1 cellular context compared by ENCODE assay signal in the genomic region with DNA sequence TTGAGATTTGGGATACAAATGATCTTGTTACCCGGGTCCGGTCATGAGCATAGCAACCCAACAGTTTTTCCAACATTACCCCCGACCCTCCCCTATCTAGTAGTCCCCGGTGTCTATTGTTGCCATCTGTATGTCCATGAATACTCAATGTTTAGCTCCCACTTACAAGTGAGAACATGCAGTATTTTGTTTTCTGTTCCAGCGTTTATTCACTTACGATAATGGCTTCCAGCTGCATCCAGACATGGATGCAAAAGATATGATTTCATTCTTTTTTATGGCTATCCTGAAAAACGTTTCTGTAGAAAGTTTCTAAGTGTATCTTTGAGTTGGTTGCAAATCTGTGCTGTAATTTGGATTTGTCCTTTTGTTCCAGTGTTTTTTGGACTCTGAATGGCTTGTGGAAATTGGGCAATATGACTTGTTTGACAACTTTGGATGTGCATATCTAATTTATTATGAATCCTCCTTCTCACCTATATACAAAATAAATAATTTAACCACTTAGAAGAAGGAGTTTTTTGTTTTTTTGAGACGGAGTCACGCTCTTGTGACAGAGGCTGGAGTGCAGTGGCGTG.
A peak's percentile ranks its signal among the peaks of the same experiment; 100 is the strongest.
TF ChIP-seq lines count a peak whose summit lies in the region.

No MANE protein-coding gene starts in this region.

TF ChIP-seq in HEK293, 187 proteins besides CTCF, POLR2A, EP300 and RAD21 (continues in another document):
- TF ChIP-seq KLF1 (tag by site-specific recombination; IDR thresholded peaks at IDR 0.05) (no peak), ZNF112 (tag by site-specific recombination; IDR thresholded peaks at IDR 0.05) (no peak), ZNF24 (tag by site-specific recombination; IDR thresholded peaks at IDR 0.05) (no peak), ZNF184 (tag by site-specific recombination; IDR thresholded peaks at IDR 0.05) (0 out of 2 replicates have a peak, but pooled peaks have one; percentile 5), ZNF311 (tag by site-specific recombination; IDR thresholded peaks at IDR 0.05; ENCODE audit: borderline replicate concordance) (no peak), ZNF510 (tag by site-specific recombination; IDR thresholded peaks at IDR 0.05; ENCODE audit: insufficient replicate concordance) (no peak), ZSCAN23 (tag by site-specific recombination; IDR thresholded peaks at IDR 0.05) (no peak), IKZF3 (tag by site-specific recombination; IDR thresholded peaks at IDR 0.05) (no peak), ZNF514 (tag by site-specific recombination; IDR thresholded peaks at IDR 0.05) (no peak), ZNF664 (tag by site-specific recombination; IDR thresholded peaks at IDR 0.05) (0 out of 2 replicates have a peak, but pooled peaks have one; percentile 10), YY1 (tag by site-specific recombination; IDR thresholded peaks at IDR 0.05) (no peak), ZNF211 (tag by site-specific recombination; IDR thresholded peaks at IDR 0.05; ENCODE audit: low read depth) (no peak), ZBTB7A (tag by site-specific recombination; IDR thresholded peaks at IDR 0.05; ENCODE audit: low read depth) (no peak), ZNF140 (tag by site-specific recombination; IDR thresholded peaks at IDR 0.05) (no peak), ZNF48 (tag by site-specific recombination; IDR thresholded peaks at IDR 0.05) (no peak), ZNF670 (tag by site-specific recombination; IDR thresholded peaks at IDR 0.05; ENCODE audit: low read depth) (no peak), ZNF23 (tag by site-specific recombination; IDR thresholded peaks at IDR 0.05; ENCODE audit: borderline replicate concordance) (no peak), OSR2 (tag by site-specific recombination; IDR thresholded peaks at IDR 0.05) (no peak), ZNF792 (tag by site-specific recombination; IDR thresholded peaks at IDR 0.05) (no peak), RBAK (tag by site-specific recombination; IDR thresholded peaks at IDR 0.05) (no peak)
- TF ChIP-seq, protein P1, sequence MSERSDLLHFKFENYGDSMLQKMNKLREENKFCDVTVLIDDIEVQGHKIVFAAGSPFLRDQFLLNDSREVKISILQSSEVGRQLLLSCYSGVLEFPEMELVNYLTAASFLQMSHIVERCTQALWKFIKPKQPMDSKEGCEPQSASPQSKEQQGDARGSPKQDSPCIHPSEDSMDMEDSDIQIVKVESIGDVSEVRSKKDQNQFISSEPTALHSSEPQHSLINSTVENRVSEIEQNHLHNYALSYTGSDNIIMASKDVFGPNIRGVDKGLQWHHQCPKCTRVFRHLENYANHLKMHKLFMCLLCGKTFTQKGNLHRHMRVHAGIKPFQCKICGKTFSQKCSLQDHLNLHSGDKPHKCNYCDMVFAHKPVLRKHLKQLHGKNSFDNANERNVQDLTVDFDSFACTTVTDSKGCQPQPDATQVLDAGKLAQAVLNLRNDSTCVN (tag by site-specific recombination; optimal IDR thresholded peaks at IDR 0.05), result no peak
- TF ChIP-seq, protein P2, sequence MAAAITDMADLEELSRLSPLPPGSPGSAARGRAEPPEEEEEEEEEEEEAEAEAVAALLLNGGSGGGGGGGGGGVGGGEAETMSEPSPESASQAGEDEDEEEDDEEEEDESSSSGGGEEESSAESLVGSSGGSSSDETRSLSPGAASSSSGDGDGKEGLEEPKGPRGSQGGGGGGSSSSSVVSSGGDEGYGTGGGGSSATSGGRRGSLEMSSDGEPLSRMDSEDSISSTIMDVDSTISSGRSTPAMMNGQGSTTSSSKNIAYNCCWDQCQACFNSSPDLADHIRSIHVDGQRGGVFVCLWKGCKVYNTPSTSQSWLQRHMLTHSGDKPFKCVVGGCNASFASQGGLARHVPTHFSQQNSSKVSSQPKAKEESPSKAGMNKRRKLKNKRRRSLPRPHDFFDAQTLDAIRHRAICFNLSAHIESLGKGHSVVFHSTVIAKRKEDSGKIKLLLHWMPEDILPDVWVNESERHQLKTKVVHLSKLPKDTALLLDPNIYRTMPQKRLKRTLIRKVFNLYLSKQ (tag by site-specific recombination; IDR thresholded peaks at IDR 0.05; ENCODE audit: borderline replicate concordance), result no peak
- TF ChIP-seq, protein P3, sequence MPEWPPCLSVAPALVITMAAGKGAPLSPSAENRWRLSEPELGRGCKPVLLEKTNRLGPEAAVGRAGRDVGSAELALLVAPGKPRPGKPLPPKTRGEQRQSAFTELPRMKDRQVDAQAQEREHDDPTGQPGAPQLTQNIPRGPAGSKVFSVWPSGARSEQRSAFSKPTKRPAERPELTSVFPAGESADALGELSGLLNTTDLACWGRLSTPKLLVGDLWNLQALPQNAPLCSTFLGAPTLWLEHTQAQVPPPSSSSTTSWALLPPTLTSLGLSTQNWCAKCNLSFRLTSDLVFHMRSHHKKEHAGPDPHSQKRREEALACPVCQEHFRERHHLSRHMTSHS (tag by site-specific recombination; IDR thresholded peaks at IDR 0.05), result no peak
- TF ChIP-seq, protein P4, sequence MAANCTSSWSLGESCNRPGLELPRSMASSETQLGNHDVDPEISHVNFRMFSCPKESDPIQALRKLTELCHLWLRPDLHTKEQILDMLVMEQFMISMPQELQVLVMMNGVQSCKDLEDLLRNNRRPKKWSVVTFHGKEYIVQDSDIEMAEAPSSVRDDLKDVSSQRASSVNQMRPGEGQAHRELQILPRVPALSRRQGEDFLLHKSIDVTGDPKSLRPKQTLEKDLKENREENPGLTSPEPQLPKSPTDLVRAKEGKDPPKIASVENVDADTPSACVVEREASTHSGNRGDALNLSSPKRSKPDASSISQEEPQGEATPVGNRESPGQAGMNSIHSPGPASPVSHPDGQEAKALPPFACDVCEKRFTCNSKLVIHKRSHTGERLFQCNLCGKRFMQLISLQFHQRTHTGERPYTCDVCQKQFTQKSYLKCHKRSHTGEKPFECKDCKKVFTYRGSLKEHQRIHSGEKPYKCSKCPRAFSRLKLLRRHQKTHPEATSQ (tag by site-specific recombination; IDR thresholded peaks at IDR 0.05), result no peak
- TF ChIP-seq, protein P5, sequence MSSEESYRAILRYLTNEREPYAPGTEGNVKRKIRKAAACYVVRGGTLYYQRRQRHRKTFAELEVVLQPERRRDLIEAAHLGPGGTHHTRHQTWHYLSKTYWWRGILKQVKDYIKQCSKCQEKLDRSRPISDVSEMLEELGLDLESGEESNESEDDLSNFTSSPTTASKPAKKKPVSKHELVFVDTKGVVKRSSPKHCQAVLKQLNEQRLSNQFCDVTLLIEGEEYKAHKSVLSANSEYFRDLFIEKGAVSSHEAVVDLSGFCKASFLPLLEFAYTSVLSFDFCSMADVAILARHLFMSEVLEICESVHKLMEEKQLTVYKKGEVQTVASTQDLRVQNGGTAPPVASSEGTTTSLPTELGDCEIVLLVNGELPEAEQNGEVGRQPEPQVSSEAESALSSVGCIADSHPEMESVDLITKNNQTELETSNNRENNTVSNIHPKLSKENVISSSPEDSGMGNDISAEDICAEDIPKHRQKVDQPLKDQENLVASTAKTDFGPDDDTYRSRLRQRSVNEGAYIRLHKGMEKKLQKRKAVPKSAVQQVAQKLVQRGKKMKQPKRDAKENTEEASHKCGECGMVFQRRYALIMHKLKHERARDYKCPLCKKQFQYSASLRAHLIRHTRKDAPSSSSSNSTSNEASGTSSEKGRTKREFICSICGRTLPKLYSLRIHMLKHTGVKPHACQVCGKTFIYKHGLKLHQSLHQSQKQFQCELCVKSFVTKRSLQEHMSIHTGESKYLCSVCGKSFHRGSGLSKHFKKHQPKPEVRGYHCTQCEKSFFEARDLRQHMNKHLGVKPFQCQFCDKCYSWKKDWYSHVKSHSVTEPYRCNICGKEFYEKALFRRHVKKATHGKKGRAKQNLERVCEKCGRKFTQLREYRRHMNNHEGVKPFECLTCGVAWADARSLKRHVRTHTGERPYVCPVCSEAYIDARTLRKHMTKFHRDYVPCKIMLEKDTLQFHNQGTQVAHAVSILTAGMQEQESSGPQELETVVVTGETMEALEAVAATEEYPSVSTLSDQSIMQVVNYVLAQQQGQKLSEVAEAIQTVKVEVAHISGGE (tag by site-specific recombination; conservative IDR thresholded peaks at IDR 0.05; ENCODE audit: low read depth), result no peak
- TF ChIP-seq, protein P6, sequence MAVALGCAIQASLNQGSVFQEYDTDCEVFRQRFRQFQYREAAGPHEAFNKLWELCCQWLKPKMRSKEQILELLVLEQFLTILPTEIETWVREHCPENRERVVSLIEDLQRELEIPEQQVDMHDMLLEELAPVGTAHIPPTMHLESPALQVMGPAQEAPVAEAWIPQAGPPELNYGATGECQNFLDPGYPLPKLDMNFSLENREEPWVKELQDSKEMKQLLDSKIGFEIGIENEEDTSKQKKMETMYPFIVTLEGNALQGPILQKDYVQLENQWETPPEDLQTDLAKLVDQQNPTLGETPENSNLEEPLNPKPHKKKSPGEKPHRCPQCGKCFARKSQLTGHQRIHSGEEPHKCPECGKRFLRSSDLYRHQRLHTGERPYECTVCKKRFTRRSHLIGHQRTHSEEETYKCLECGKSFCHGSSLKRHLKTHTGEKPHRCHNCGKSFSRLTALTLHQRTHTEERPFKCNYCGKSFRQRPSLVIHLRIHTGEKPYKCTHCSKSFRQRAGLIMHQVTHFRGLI (tag by site-specific recombination; IDR thresholded peaks at IDR 0.05), result no peak
- TF ChIP-seq, protein P7, sequence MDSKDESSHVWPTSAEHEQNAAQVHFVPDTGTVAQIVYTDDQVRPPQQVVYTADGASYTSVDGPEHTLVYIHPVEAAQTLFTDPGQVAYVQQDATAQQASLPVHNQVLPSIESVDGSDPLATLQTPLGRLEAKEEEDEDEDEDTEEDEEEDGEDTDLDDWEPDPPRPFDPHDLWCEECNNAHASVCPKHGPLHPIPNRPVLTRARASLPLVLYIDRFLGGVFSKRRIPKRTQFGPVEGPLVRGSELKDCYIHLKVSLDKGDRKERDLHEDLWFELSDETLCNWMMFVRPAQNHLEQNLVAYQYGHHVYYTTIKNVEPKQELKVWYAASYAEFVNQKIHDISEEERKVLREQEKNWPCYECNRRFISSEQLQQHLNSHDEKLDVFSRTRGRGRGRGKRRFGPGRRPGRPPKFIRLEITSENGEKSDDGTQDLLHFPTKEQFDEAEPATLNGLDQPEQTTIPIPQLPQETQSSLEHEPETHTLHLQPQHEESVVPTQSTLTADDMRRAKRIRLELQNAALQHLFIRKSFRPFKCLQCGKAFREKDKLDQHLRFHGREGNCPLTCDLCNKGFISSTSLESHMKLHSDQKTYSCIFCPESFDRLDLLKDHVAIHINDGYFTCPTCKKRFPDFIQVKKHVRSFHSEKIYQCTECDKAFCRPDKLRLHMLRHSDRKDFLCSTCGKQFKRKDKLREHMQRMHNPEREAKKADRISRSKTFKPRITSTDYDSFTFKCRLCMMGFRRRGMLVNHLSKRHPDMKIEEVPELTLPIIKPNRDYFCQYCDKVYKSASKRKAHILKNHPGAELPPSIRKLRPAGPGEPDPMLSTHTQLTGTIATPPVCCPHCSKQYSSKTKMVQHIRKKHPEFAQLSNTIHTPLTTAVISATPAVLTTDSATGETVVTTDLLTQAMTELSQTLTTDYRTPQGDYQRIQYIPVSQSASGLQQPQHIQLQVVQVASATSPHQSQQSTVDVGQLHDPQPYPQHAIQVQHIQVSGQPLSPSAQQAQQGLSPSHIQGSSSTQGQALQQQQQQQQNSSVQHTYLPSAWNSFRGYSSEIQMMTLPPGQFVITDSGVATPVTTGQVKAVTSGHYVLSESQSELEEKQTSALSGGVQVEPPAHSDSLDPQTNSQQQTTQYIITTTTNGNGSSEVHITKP (tag by site-specific recombination; IDR thresholded peaks at IDR 0.05), result no peak
- TF ChIP-seq, protein P8, sequence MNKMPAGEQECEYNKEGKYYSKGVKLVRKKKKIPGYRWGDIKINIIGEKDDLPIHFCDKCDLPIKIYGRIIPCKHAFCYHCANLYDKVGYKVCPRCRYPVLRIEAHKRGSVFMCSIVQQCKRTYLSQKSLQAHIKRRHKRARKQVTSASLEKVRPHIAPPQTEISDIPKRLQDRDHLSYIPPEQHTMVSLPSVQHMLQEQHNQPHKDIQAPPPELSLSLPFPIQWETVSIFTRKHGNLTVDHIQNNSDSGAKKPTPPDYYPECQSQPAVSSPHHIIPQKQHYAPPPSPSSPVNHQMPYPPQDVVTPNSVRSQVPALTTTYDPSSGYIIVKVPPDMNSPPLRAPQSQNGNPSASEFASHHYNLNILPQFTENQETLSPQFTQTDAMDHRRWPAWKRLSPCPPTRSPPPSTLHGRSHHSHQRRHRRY (tag by site-specific recombination; IDR thresholded peaks at IDR 0.05), result no peak
- TF ChIP-seq, protein P9, sequence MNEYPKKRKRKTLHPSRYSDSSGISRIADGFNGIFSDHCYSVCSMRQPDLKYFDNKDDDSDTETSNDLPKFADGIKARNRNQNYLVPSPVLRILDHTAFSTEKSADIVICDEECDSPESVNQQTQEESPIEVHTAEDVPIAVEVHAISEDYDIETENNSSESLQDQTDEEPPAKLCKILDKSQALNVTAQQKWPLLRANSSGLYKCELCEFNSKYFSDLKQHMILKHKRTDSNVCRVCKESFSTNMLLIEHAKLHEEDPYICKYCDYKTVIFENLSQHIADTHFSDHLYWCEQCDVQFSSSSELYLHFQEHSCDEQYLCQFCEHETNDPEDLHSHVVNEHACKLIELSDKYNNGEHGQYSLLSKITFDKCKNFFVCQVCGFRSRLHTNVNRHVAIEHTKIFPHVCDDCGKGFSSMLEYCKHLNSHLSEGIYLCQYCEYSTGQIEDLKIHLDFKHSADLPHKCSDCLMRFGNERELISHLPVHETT (tag by site-specific recombination; IDR thresholded peaks at IDR 0.05), result no peak
- TF ChIP-seq, protein P10, sequence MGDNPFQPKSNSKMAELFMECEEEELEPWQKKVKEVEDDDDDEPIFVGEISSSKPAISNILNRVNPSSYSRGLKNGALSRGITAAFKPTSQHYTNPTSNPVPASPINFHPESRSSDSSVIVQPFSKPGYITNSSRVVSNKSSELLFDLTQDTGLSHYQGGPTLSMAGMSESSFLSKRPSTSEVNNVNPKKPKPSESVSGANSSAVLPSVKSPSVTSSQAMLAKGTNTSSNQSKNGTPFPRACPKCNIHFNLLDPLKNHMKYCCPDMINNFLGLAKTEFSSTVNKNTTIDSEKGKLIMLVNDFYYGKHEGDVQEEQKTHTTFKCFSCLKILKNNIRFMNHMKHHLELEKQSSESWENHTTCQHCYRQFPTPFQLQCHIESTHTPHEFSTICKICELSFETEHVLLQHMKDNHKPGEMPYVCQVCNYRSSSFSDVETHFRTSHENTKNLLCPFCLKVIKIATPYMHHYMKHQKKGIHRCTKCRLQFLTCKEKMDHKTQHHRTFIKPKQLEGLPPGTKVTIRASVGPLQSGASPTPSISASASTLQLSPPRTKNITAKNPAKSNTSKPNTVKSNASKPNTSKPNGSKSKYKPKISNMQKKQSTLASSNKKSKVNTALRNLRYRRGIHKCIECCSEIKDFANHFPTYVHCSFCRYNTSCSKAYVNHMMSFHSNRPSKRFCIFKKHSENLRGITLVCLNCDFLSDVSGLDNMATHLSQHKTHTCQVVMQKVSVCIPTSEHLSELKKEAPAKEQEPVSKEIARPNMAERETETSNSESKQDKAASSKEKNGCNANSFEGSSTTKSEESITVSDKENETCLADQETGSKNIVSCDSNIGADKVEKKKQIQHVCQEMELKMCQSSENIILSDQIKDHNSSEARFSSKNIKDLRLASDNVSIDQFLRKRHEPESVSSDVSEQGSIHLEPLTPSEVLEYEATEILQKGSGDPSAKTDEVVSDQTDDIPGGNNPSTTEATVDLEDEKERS (tag by site-specific recombination; IDR thresholded peaks at IDR 0.05), result no peak
- TF ChIP-seq, protein P11, sequence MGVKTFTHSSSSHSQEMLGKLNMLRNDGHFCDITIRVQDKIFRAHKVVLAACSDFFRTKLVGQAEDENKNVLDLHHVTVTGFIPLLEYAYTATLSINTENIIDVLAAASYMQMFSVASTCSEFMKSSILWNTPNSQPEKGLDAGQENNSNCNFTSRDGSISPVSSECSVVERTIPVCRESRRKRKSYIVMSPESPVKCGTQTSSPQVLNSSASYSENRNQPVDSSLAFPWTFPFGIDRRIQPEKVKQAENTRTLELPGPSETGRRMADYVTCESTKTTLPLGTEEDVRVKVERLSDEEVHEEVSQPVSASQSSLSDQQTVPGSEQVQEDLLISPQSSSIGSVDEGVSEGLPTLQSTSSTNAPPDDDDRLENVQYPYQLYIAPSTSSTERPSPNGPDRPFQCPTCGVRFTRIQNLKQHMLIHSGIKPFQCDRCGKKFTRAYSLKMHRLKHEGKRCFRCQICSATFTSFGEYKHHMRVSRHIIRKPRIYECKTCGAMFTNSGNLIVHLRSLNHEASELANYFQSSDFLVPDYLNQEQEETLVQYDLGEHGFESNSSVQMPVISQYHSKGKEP (tag by site-specific recombination; IDR thresholded peaks at IDR 0.05), result peak; percentile 17; the same call in 1 of the 2 replicates
